Comparison of ENCODE assay signal across 20 cellular contexts in genomic region chr22:30612789-30613188, GRCh38. TPM values are rescaled to one million over a fixed set of nuclear protein-coding genes. Genes with fewer than 3 reads are reported as not detected.
A peak's percentile ranks its signal among the peaks of the same experiment; 100 is the strongest.
DNase-seq lines count a peak whose midpoint lies in the region; ATAC-seq and TF ChIP-seq lines count a peak whose summit lies in the region.
"Had no signal": no experiment of that assay in that cellular context is flagged by ENCODE, and none has a peak within 500 bp of the region (broad histone marks: within the 10 kb centered on the region; RNA-seq: fewer than 3 reads in every experiment).

No MANE protein-coding gene starts in this region.

- POLR2A ChIA-PET in WTC11 (lab: Charles Lee) = no interaction called here

- no peak overlapping the region for H3K27ac ChIP-seq in mesendoderm (ENCODE audit: low read depth, low read length)

- ATAC-seq in WTC11 (peak; percentile 66), GM18873 (IDR thresholded peaks at IDR 0.05; ENCODE audit: low FRiP score, unreplicated experiment) (no peak)
- ATAC-seq: GM12878 had no signal

- H3K4ac ChIP-seq in mesendoderm (ENCODE audit: low read depth, low read length) = no peak overlapping the region

- no peaks in the 10 kb centered on the region for H3K27me3 Mint-ChIP-seq in WTC11 (ENCODE audit: low read depth)
- H3K27me3 Mint-ChIP-seq: CD4-positive, alpha-beta T cell had no signal

- H2AK5ac ChIP-seq in mesendoderm (ENCODE audit: low read length) = no peak overlapping the region

- WGBS in mesendoderm (ENCODE audit: extremely low coverage, insufficient coverage, low lambda C conversion rate) = no CpG with 5 or more reads among the region's 8 CpGs

- H3K4me3 ChIP-seq in H7 (ENCODE audit: insufficient read depth, low read depth, low read length) (no peak overlapping the region), mesendoderm (ENCODE audit: low read length) (no peak overlapping the region)
- H3K4me3 ChIP-seq: GM12878 had no signal

- peaks cover 18% of the 10 kb centered on the region for H3K4me1 Mint-ChIP-seq in WTC11

- no peaks in the 10 kb centered on the region for H3K27me3 ChIP-seq in H7 (ENCODE audit: control insufficient read depth, insufficient read depth, low read length)
- H3K27me3 ChIP-seq in mesendoderm (ENCODE audit: insufficient read depth, low read length, poor library complexity) = no peaks in the 10 kb centered on the region

- H3K36me3 ChIP-seq in H7 (replicated peaks; ENCODE audit: control insufficient read depth, insufficient read depth, low read length) (peaks cover 5% of the 10 kb centered on the region), mesendoderm (ENCODE audit: control insufficient read depth, insufficient read depth, low read length) (no peaks in the 10 kb centered on the region)

- no peak overlapping the region for H4K5ac ChIP-seq in mesendoderm (ENCODE audit: low read length)

- no peak overlapping the region for H3K4me3 Mint-ChIP-seq in WTC11
- H3K4me3 Mint-ChIP-seq: B cell; CD4-positive, alpha-beta T cell had no signal

- H4K8ac ChIP-seq in mesendoderm (ENCODE audit: low read depth, low read length) = no peak overlapping the region

- no peaks in the 10 kb centered on the region for H3K79me1 ChIP-seq in mesendoderm (ENCODE audit: low read length)

- H3K27ac Mint-ChIP-seq in WTC11 = no peak overlapping the region
- H3K27ac Mint-ChIP-seq: B cell; CD4-positive, alpha-beta T cell had no signal

- in situ Hi-C loops in KBM-7 (cut with MboI; ENCODE audit: low pct_unique_long_range_greater_than_20kb, low sequenced_read_pairs) = no loop called here

- H2BK5ac ChIP-seq in mesendoderm (ENCODE audit: low read length) = no peak overlapping the region

- TF ChIP-seq CTCF in GM12872 (IDR thresholded peaks at IDR 0.05; ENCODE audit: insufficient read depth, low read depth, low read length) (peak; percentile 24; the same call in 1 of the 3 replicates), WTC11 (IDR thresholded peaks at IDR 0.05) (no peak)

- no peaks in the 10 kb centered on the region for H3K79me2 ChIP-seq in mesendoderm (ENCODE audit: control insufficient read depth, insufficient read depth, low read length)

- H3K18ac ChIP-seq in mesendoderm (ENCODE audit: low read length) = no peak overlapping the region

- H3K9ac ChIP-seq in mesendoderm (ENCODE audit: low read length) = no peak overlapping the region

- H3K9me3 Mint-ChIP-seq in WTC11 = no peaks in the 10 kb centered on the region
- H3K9me3 Mint-ChIP-seq: CD4-positive, alpha-beta T cell had no signal

- DNase-seq in H7 = peak; percentile 53
- DNase-seq in WTC11 (ENCODE audit: low spot score) = peak; percentile 23
- DNase-seq in mesendoderm = peak; percentile 61
- no peak for DNase-seq in KBM-7
- DNase-seq in NCI-H2227 treated with DMSO at 0.1 percent for 48 hours (lab: John Stamatoyannopoulos, UW) = no peak
- DNase-seq in cerebellar cortex (ENCODE audit: low spot score) = no peak
- DNase-seq: C1 segment of cervical spinal cord; Calu3; CD4-positive, alpha-beta T cell; DMS 273 treated with DMSO at 0.1 percent for 48 hours; DMS79 treated with DMSO at 0.1 percent for 48 hours; GDM1; IMR-90; KG1 had no signal

- CTCF ChIA-PET in WTC11 (lab: Charles Lee) = interaction anchor here (0.6 to 1.3 kb wide), 6 partner anchors 11 to 142 kb away, joined by 3 to 9 read pairs (median 4); partner anchors contain the start of gene SLC35E4

- peaks cover 2% of the 10 kb centered on the region for H3K4me1 ChIP-seq in mesendoderm (ENCODE audit: control insufficient read depth, low read depth, low read length)

- no peak overlapping the region for H2BK120ac ChIP-seq in mesendoderm (ENCODE audit: low read depth, low read length)

- peaks cover 56% of the 10 kb centered on the region for H3K36me3 Mint-ChIP-seq in WTC11

- no peak overlapping the region for H3K23ac ChIP-seq in mesendoderm (ENCODE audit: low read length)

- H2BK15ac ChIP-seq in mesendoderm (replicated peaks; ENCODE audit: low read depth) = no peak overlapping the region

- H3K56ac ChIP-seq in mesendoderm (ENCODE audit: low read length) = no peak overlapping the region

- no peak overlapping the region for H3K4me2 ChIP-seq in mesendoderm (ENCODE audit: low read length)

TF ChIP-seq in WTC11, 78 proteins besides CTCF, POLR2A, EP300 and RAD21 (continues in another document):
- TF ChIP-seq ATF2 (CRISPR knock-in tag; IDR thresholded peaks at IDR 0.05; ENCODE audit: borderline replicate concordance, low read depth) (no peak), ATF3 (CRISPR knock-in tag; conservative IDR thresholded peaks at IDR 0.05) (no peak), ETV6 (CRISPR knock-in tag; IDR thresholded peaks at IDR 0.05) (no peak), IRF2 (CRISPR knock-in tag; IDR thresholded peaks at IDR 0.05; ENCODE audit: borderline replicate concordance, low read depth) (no peak), RELA (CRISPR knock-in tag; IDR thresholded peaks at IDR 0.05; ENCODE audit: borderline replicate concordance) (no peak), NFYB (CRISPR knock-in tag; conservative IDR thresholded peaks at IDR 0.05; ENCODE audit: low read depth) (no peak), PRDM15 (CRISPR knock-in tag; IDR thresholded peaks at IDR 0.05) (no peak), ZNF121 (CRISPR knock-in tag; IDR thresholded peaks at IDR 0.05) (no peak), CBFB (CRISPR knock-in tag; IDR thresholded peaks at IDR 0.05; ENCODE audit: low read depth) (no peak), HMGA2 (CRISPR knock-in tag; IDR thresholded peaks at IDR 0.05) (no peak), ZBTB43 (CRISPR knock-in tag; IDR thresholded peaks at IDR 0.05) (no peak)

RNA-seq across cellular contexts. Expression of gene TCN2, which starts 5.8 kb away (rescaled TPM):
- 35.6 and 40.3 TPM in 2 replicates for total RNA-seq in H7 (2014; rRNA removed; shearing (Covaris generic))
- total RNA-seq in WTC11 (2021) = 34.7 to 39.0 TPM (median 36.7 TPM) in 3 replicates
- polyA plus RNA-seq in mesendoderm (2013, experiment 1 of 2) = 14.8 TPM
- 15.2 TPM for polyA plus RNA-seq in mesendoderm (2013, experiment 2 of 2)

RNA-seq across cellular contexts. Expression of gene PES1, which starts 21.1 kb away (rescaled TPM):
- 86.2 and 111 TPM in 2 replicates for total RNA-seq in H7 (2014; rRNA removed; shearing (Covaris generic))
- 108 to 128 TPM (median 109 TPM) in 3 replicates for total RNA-seq in WTC11 (2021)
- polyA plus RNA-seq in mesendoderm (2013, experiment 1 of 2) = 116 TPM
- polyA plus RNA-seq in mesendoderm (2013, experiment 2 of 2) = 112 TPM

RNA-seq across cellular contexts. Expression of gene SLC35E4, which starts 22.8 kb away (rescaled TPM):
- total RNA-seq in H7 (2014; rRNA removed; shearing (Covaris generic)) = 5.1 and 6.5 TPM in 2 replicates
- 5.2 to 5.5 TPM (median 5.3 TPM) in 3 replicates for total RNA-seq in WTC11 (2021)
- polyA plus RNA-seq in mesendoderm (2013, experiment 1 of 2) = 1.3 TPM
- 1.3 TPM for polyA plus RNA-seq in mesendoderm (2013, experiment 2 of 2)

RNA-seq across cellular contexts. Expression of gene GAL3ST1, which starts 38.3 kb away (rescaled TPM):
- total RNA-seq in H7 (2014; rRNA removed; shearing (Covaris generic)) = 8.4 and 11.9 TPM in 2 replicates
- 11.0 to 11.6 TPM (median 11.2 TPM) in 3 replicates for total RNA-seq in WTC11 (2021)
- polyA plus RNA-seq in mesendoderm (2013, experiment 1 of 2) = 12.5 TPM
- 12.0 TPM for polyA plus RNA-seq in mesendoderm (2013, experiment 2 of 2)
- total RNA-seq: B cell; CD4-positive, alpha-beta T cell; GM12878; H4; IMR-90; LHCN-M2 had no signal
- polyA plus RNA-seq: GM12878, IMR-90 had no signal

RNA-seq across cellular contexts. Expression of gene DUSP18, which starts 54.9 kb away (rescaled TPM):
- total RNA-seq in H7 (2014; rRNA removed; shearing (Covaris generic)) = 1.8 and 2.6 TPM in 2 replicates
- 4.2 to 4.4 TPM (median 4.3 TPM) in 3 replicates for total RNA-seq in WTC11 (2021)
- polyA plus RNA-seq in mesendoderm (2013, experiment 1 of 2) = 1.4 TPM
- 1.4 TPM for polyA plus RNA-seq in mesendoderm (2013, experiment 2 of 2)

Comparison
In these comparisons a context has a peak if more than half of its experiments do, and no peak if none do; other contexts are left out.
1. DNase-seq: peak in H7 (single experiment), WTC11 (single experiment) and mesendoderm (single experiment); none in KBM-7 (single experiment), NCI-H2227 treated with DMSO at 0.1 percent for 48 hours (single experiment) and cerebellar cortex (single experiment).